ENCODE assay signal across 12 cellular contexts in genomic region chr11:132942611-132943324, GRCh38.
A peak's percentile ranks its signal among the peaks of the same experiment; 100 is the strongest.
DNase-seq lines count a peak whose midpoint lies in the region; ATAC-seq, FAIRE-seq and TF ChIP-seq lines count a peak whose summit lies in the region.
"Had no signal": no experiment of that assay in that cellular context is flagged by ENCODE, and none has a peak within 500 bp of the region (broad histone marks: within the 10 kb centered on the region; RNA-seq: fewer than 3 reads in every experiment).

No MANE protein-coding gene starts in this region.

- no peak overlapping the region for H3K27ac ChIP-seq in Panc1 (ENCODE audit: low read length)
- H3K27ac ChIP-seq in hepatocyte = no peak overlapping the region
- no peak overlapping the region for H3K27ac ChIP-seq in rectal smooth muscle tissue (ENCODE audit: low read depth, low read length)
- H3K27ac ChIP-seq: SJSA1 had no signal

- H3K4me3 ChIP-seq in Panc1 (ENCODE audit: low read depth in 2 of 2, low read length in 2 of 2) (no peak overlapping the region), hepatocyte (peak overlapping the region; percentile 30), rectal smooth muscle tissue (ENCODE audit: low read length) (peak overlapping the region; percentile 51)

- ATAC-seq in Panc1 = peak; percentile 15; the same call in 1 of the 2 replicates
- ATAC-seq in GM21447 (IDR thresholded peaks at IDR 0.05; ENCODE audit: unreplicated experiment) = no peak
- ATAC-seq in HG02798 (IDR thresholded peaks at IDR 0.05; ENCODE audit: poor library complexity, unreplicated experiment) = no peak

- no peak for TF ChIP-seq POLR2A in H54 (IDR thresholded peaks at IDR 0.05; ENCODE audit: low read depth, low read length)

- in situ Hi-C loops in Panc1 (cut with HindIII; ENCODE audit: low pct_unique_long_range_greater_than_20kb, low sequenced_read_pairs) = no loop called here

- H3K36me3 ChIP-seq in Panc1 (ENCODE audit: control insufficient read depth, insufficient read depth, low read length) = no peaks in the 10 kb centered on the region
- no peaks in the 10 kb centered on the region for H3K36me3 ChIP-seq in hepatocyte (replicated peaks; ENCODE audit: insufficient read depth, low read depth)
- no peaks in the 10 kb centered on the region for H3K36me3 ChIP-seq in rectal smooth muscle tissue (ENCODE audit: control insufficient read depth, insufficient read depth, low read length)
- H3K36me3 ChIP-seq: SJSA1 had no signal

- H3K4me2 ChIP-seq in hepatocyte = peak overlapping the region; percentile 88

- no peaks in the 10 kb centered on the region for H4K20me1 ChIP-seq in hepatocyte (ENCODE audit: insufficient read depth, poor library complexity, severe bottlenecking)

- H3K9me2 ChIP-seq in hepatocyte (replicated peaks; ENCODE audit: insufficient read depth) = no peaks in the 10 kb centered on the region

- H3K79me2 ChIP-seq in hepatocyte = no peaks in the 10 kb centered on the region

- CTCF ChIA-PET in Panc1 (lab: Charles Lee) = interaction anchor here (0.7 kb wide), 1 partner anchor 27 kb away, joined by 3 read pairs; no protein-coding TSS in a partner anchor

- peak overlapping the region; percentile 52 for H2AFZ ChIP-seq in hepatocyte

- H3K4me1 ChIP-seq in Panc1 (ENCODE audit: control insufficient read depth, insufficient read depth, low read length) = peaks cover 3% of the 10 kb centered on the region; the same call in 1 of the 2 replicates
- peaks cover 8% of the 10 kb centered on the region for H3K4me1 ChIP-seq in hepatocyte (ENCODE audit: insufficient read depth)
- no peaks in the 10 kb centered on the region for H3K4me1 ChIP-seq in rectal smooth muscle tissue (ENCODE audit: control insufficient read depth, insufficient read depth, low read length)
- H3K4me1 ChIP-seq: SJSA1 had no signal

- 30% methylated on average over 22 of the region's 41 CpGs for WGBS in hepatocyte (ENCODE audit: low lambda C conversion rate, missing lambda C conversion rate)

- TF ChIP-seq CTCF in Panc1 (IDR thresholded peaks at IDR 0.05) (peak; percentile 55), hepatocyte (IDR thresholded peaks at IDR 0.05; ENCODE audit: poor library complexity) (peak; percentile 36)

- FAIRE-seq in H54 (lab: Jason Lieb, UNC) = no peak

- DNase-seq in GM03348 (ENCODE audit: low spot score) (peak; percentile 35), Panc1 (ENCODE audit: low read depth, low spot score) (no peak), hepatocyte (ENCODE audit: low spot score) (peak; percentile 18), H54 (ENCODE audit: insufficient read length, low spot score) (no peak), AG08395 (ENCODE audit: low spot score) (no peak)
- DNase-seq: activated CD4-positive, alpha-beta T cell treated with anti-CD3 and anti-CD28 coated beads for 48 hours; activated gamma-delta T cell treated with Interleukin-2 at 50 U/mL for 16 hours; left cardiac atrium had no signal

- BruUV-seq in Panc1 (replicated peaks; lab: Mats Ljungman, UMichigan) = no TSS peak

- H3K9ac ChIP-seq in rectal smooth muscle tissue (ENCODE audit: low read length) = no peak overlapping the region

- POLR2A ChIA-PET in Panc1 (lab: Charles Lee) = no interaction called here

- intact Hi-C loops in Panc1 (cut with micrococcal nuclease; ENCODE audit: unreplicated experiment) = no loop called here

- no peaks in the 10 kb centered on the region for H3K9me3 ChIP-seq in Panc1 (ENCODE audit: control insufficient read depth, insufficient read depth, low read depth, low read length)
- H3K9me3 ChIP-seq in hepatocyte (ENCODE audit: low read depth) = no peaks in the 10 kb centered on the region
- H3K9me3 ChIP-seq: SJSA1 had no signal

- H3K27me3 ChIP-seq in Panc1 (ENCODE audit: control insufficient read depth, insufficient read depth, low read length) (peaks cover 20% of the 10 kb centered on the region), hepatocyte (peaks cover 52% of the 10 kb centered on the region), rectal smooth muscle tissue (ENCODE audit: control insufficient read depth, insufficient read depth, low read length) (peaks cover 5% of the 10 kb centered on the region)
- H3K27me3 ChIP-seq: SJSA1 had no signal

Comparison
In these comparisons a context has a peak if more than half of its experiments do, and no peak if none do; other contexts are left out.
1. DNase-seq: peak in GM03348 (single experiment) and hepatocyte (single experiment); none in Panc1 (single experiment), H54 (single experiment) and AG08395 (single experiment).
2. H3K4me3 ChIP-seq: peak in hepatocyte (single experiment) and rectal smooth muscle tissue (single experiment); none in Panc1 (0 of 2).